Comparison of ENCODE assay signal across 20 cellular contexts in the genomic region with DNA sequence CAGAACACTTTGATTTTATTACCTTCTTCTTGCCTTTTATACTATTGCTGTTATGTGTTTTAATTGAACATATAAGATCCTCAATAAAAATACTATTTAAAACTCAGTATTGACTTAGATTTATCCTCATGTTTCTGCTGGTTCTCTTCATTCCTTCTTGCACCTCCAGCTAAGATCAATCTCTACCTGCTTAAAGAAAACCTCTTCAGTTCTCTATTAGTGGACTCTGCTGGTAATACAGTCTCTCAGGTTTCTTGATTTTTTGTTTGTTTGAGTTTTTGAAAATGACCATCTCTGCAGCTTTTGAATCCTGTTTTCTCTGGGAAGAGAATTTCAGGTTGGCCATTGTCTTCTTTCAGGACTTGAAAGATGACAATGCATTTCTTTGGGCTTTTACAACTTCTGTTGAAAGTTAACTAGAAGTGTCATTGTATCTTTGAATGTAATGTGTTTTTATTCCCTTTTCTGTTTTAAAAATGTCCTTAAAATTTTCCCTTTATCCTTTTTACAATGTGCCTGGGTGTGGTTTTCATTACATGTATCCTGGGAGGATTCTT. TPM values are rescaled to one million over a fixed set of nuclear protein-coding genes. Genes with fewer than 3 reads are reported as not detected.
DNase-seq lines count a peak whose midpoint lies in the region; ATAC-seq and TF ChIP-seq lines count a peak whose summit lies in the region.
"Had no signal": no experiment of that assay in that cellular context is flagged by ENCODE, and none has a peak within 500 bp of the region (broad histone marks: within the 10 kb centered on the region; RNA-seq: fewer than 3 reads in every experiment).

No MANE protein-coding gene starts in this region.

- H4K20me1 ChIP-seq in DOHH2 (ENCODE audit: control insufficient read depth, insufficient read depth, low read depth, low read length), result no peaks in the 10 kb centered on the region
- H4K20me1 ChIP-seq in OCI-LY3 (ENCODE audit: insufficient read depth, low read length), result no peaks in the 10 kb centered on the region

- no peaks in the 10 kb centered on the region for H3K9me3 ChIP-seq in DOHH2 (ENCODE audit: control insufficient read depth, insufficient read depth, low read length)
- no peaks in the 10 kb centered on the region for H3K9me3 ChIP-seq in OCI-LY3 (ENCODE audit: insufficient read depth, low read length)
- H3K9me3 ChIP-seq: Caco-2, esophagus squamous epithelium, left lung, MG63, prostate gland had no signal

- peak overlapping the region; percentile 96 for H3K9ac ChIP-seq in OCI-LY3 (ENCODE audit: low read length)

- H3K4me3 ChIP-seq in AG09309 (ENCODE audit: control insufficient read depth, low read depth, low read length), result no peak overlapping the region
- peak overlapping the region; percentile 75; the same call in 1 of the 2 replicates for H3K4me3 ChIP-seq in DOHH2 (ENCODE audit: low read length)
- peak overlapping the region; percentile 77 for H3K4me3 ChIP-seq in OCI-LY3 (ENCODE audit: low read length)
- H3K4me3 ChIP-seq: left lung, MG63, prostate gland had no signal

- H3K36me3 ChIP-seq in DOHH2 (ENCODE audit: control insufficient read depth, low read length) (no peaks in the 10 kb centered on the region), OCI-LY3 (replicated peaks; ENCODE audit: low read depth, low read length) (peaks cover 6% of the 10 kb centered on the region)
- H3K36me3 ChIP-seq: esophagus squamous epithelium, left lung, MG63, prostate gland had no signal

- DNase-seq in AG09309 (ENCODE audit: low read depth) (no peak), foreskin keratinocyte (no peak), AML-193 (lab: John Stamatoyannopoulos, UW) (no peak), H4 (ENCODE audit: low spot score) (no peak), cerebellar cortex (ENCODE audit: low spot score) (no peak), DMS53 treated with DMSO at 0.1 percent for 48 hours (lab: John Stamatoyannopoulos, UW; ENCODE audit: unreplicated experiment) (no peak)
- DNase-seq: activated CD4-positive, alpha-beta T cell treated with anti-CD3 and anti-CD28 coated beads for 48 hours; activated effector memory CD4-positive, alpha-beta T cell treated with Interleukin-2 at 50 U/mL for 16 hours; Caco-2; esophagus squamous epithelium; glutamatergic neuron; left lung; MG63; NCI-H1694 treated with DMSO at 0.1 percent for 48 hours; NCI-H2227 treated with DMSO at 0.1 percent for 48 hours; SW 1271 had no signal

- peak overlapping the region; percentile 94; the same call in 1 of the 2 replicates for H3K27ac ChIP-seq in DOHH2 (ENCODE audit: low read depth, low read length)
- H3K27ac ChIP-seq in OCI-LY3 (ENCODE audit: low read length), result peak overlapping the region; percentile 97
- H3K27ac ChIP-seq in foreskin keratinocyte, result no peak overlapping the region
- H3K27ac ChIP-seq: esophagus squamous epithelium, left lung, prostate gland, RWPE1 had no signal

- no peak for ATAC-seq in foreskin keratinocyte
- ATAC-seq: left lung had no signal

- H3K4me2 ChIP-seq in DOHH2 (ENCODE audit: low read length), result peak overlapping the region; percentile 99
- peak overlapping the region; percentile 98 for H3K4me2 ChIP-seq in OCI-LY3 (ENCODE audit: low read length)

- peaks cover 24% of the 10 kb centered on the region for H3F3A ChIP-seq in DOHH2 (ENCODE audit: control insufficient read depth, insufficient read depth)

- no peaks in the 10 kb centered on the region for H3K9me2 ChIP-seq in DOHH2 (replicated peaks; ENCODE audit: control insufficient read depth, low read length)

- TF ChIP-seq CTCF in AG09309 (IDR thresholded peaks at IDR 0.05; ENCODE audit: control insufficient read depth, insufficient read depth, low read depth, low read length, missing control alignments), result peak; percentile 19
- TF ChIP-seq CTCF in DOHH2 (IDR thresholded peaks at IDR 0.05; ENCODE audit: low read depth, low read length, poor library complexity, severe bottlenecking), result peak; percentile 45
- no peak for TF ChIP-seq CTCF in OCI-LY3 (IDR thresholded peaks at IDR 0.05; ENCODE audit: low read depth, low read length)
- TF ChIP-seq CTCF in foreskin keratinocyte (conservative IDR thresholded peaks at IDR 0.05), result peak; percentile 39

- H2AFZ ChIP-seq in OCI-LY3 (ENCODE audit: low read depth, low read length), result no peak overlapping the region

- no peaks in the 10 kb centered on the region for H3K79me2 ChIP-seq in DOHH2 (ENCODE audit: control insufficient read depth, low read length)
- no peaks in the 10 kb centered on the region for H3K79me2 ChIP-seq in OCI-LY3 (ENCODE audit: low read length)

- H3K4me1 ChIP-seq in DOHH2 (ENCODE audit: control insufficient read depth, low read length) (peaks cover 81% of the 10 kb centered on the region), OCI-LY3 (ENCODE audit: low read length) (peaks cover 66% of the 10 kb centered on the region), foreskin keratinocyte (no peaks in the 10 kb centered on the region)
- H3K4me1 ChIP-seq: Caco-2, prostate gland had no signal

- H3K27me3 ChIP-seq in DOHH2 (ENCODE audit: control insufficient read depth, low read length) (no peaks in the 10 kb centered on the region), OCI-LY3 (ENCODE audit: low read depth, low read length) (no peaks in the 10 kb centered on the region), foreskin keratinocyte (peaks cover 4% of the 10 kb centered on the region)
- H3K27me3 ChIP-seq: esophagus squamous epithelium, left lung, MG63 had no signal

RNA-seq across cellular contexts. Expression of a gene that starts 29.8 kb away (rescaled TPM):
- 33.6 and 36.6 TPM in 2 replicates for total RNA-seq in foreskin keratinocyte
- polyA plus RNA-seq in foreskin keratinocyte, result 8.4 and 10.5 TPM in 2 replicates
- 9.7 and 12.3 TPM in 2 replicates for total RNA-seq in H4 (2014; rRNA removed; shearing (Covaris generic))
